Comparison of ENCODE assay signal across 1 cellular context in the genomic region with DNA sequence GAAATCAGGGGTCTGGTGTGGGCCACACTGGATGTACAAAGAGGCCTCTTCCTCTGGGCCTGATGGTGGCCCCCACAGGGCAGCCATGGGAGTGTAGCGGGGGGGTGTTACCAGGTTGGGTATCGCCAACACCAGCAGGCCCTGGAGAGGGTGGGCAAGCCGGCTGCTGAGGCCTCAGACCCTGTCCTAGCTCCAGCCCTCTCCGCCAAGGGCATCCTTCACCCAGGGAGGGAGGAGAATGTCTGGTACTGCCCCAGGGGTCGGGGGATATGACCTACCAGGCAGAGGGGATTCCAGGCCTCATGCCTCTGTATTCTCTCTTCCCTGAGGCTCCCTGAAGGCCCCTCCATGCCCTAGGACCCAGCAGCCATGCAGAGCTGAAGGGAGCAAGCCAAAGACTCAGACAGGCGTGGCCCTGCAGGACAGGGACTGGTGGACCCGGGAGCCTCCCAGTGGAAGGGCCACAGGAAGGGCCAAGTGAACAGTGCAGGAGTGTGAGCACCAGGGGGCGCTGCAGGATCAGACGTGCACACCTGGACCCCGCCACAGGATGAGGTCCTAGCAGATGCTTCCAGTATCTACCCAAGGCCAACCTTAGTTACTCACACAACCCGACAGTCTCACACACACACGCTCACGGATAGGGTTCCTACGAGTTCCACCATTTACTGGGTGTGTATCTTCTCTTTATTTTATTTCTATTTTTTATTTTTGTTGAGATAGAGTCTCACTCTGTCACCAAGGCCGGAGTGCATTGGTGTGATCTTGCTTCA.
A peak's percentile ranks its signal among the peaks of the same experiment; 100 is the strongest.
TF ChIP-seq lines count a peak whose summit lies in the region.

No MANE protein-coding gene starts in this region.

TF ChIP-seq in HepG2, 621 proteins besides CTCF, POLR2A, EP300 and RAD21 (continued from another document and continues in another):
- no peak for TF ChIP-seq AFF4 (CRISPR knock-in tag; IDR thresholded peaks at IDR 0.05)
- TF ChIP-seq, protein P1, sequence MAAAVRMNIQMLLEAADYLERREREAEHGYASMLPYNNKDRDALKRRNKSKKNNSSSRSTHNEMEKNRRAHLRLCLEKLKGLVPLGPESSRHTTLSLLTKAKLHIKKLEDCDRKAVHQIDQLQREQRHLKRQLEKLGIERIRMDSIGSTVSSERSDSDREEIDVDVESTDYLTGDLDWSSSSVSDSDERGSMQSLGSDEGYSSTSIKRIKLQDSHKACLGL (CRISPR knock-in tag; IDR thresholded peaks at IDR 0.05), result no peak
- peak; percentile 78 for TF ChIP-seq ZNF230 (CRISPR knock-in tag; IDR thresholded peaks at IDR 0.05)
- no peak for TF ChIP-seq ZNF577 (CRISPR knock-in tag; IDR thresholded peaks at IDR 0.05; ENCODE audit: borderline replicate concordance, low read depth)
- no peak for TF ChIP-seq POGZ (CRISPR knock-in tag; IDR thresholded peaks at IDR 0.05)
- TF ChIP-seq ZNF556 (CRISPR knock-in tag; IDR thresholded peaks at IDR 0.05; ENCODE audit: borderline replicate concordance), result peak; percentile 69; the same call in 1 of the 2 replicates
- TF ChIP-seq HINFP (CRISPR knock-in tag; IDR thresholded peaks at IDR 0.05; ENCODE audit: low read depth), result peak; percentile 84; the same call in 1 of the 2 replicates
- TF ChIP-seq ZNF709 (CRISPR knock-in tag; IDR thresholded peaks at IDR 0.05), result 0 out of 2 replicates have a peak, but pooled peaks have one; percentile 43
- no peak for TF ChIP-seq ZNF564 (CRISPR knock-in tag; IDR thresholded peaks at IDR 0.05)
- TF ChIP-seq U2AF2 (IDR thresholded peaks at IDR 0.05; ENCODE audit: low read depth, low read length), result no peak
- TF ChIP-seq FOXA3 (CRISPR knock-in tag; IDR thresholded peaks at IDR 0.05), result peak; percentile 68; the same call in 1 of the 2 replicates
- no peak for TF ChIP-seq ZNF614 (CRISPR knock-in tag; IDR thresholded peaks at IDR 0.05; ENCODE audit: borderline replicate concordance)
- TF ChIP-seq SNAPC4 (CRISPR knock-in tag; IDR thresholded peaks at IDR 0.05), result no peak
- TF ChIP-seq ZNF574 (CRISPR knock-in tag; IDR thresholded peaks at IDR 0.05), result peak; percentile 73
- TF ChIP-seq ZKSCAN8 (CRISPR knock-in tag; IDR thresholded peaks at IDR 0.05; ENCODE audit: borderline replicate concordance), result peak; percentile 86; the same call in 1 of the 2 replicates
- peak; percentile 56; the same call in 1 of the 2 replicates for TF ChIP-seq ZZZ3 (CRISPR knock-in tag; IDR thresholded peaks at IDR 0.05; ENCODE audit: borderline replicate concordance)
- no peak for TF ChIP-seq NR2C2 (CRISPR knock-in tag; IDR thresholded peaks at IDR 0.05; ENCODE audit: borderline replicate concordance)
- no peak for TF ChIP-seq SMARCC2 (IDR thresholded peaks at IDR 0.05)
- TF ChIP-seq ZNF816 (CRISPR knock-in tag; IDR thresholded peaks at IDR 0.05; ENCODE audit: borderline replicate concordance), result no peak
- TF ChIP-seq HNRNPLL (IDR thresholded peaks at IDR 0.05; ENCODE audit: low read depth, low read length, poor library complexity, severe bottlenecking), result peak; percentile 45
- peak; percentile 83 for TF ChIP-seq ZSCAN29 (CRISPR knock-in tag; conservative IDR thresholded peaks at IDR 0.05)
- 0 out of 2 replicates have a peak, but pooled peaks have one; percentile 33 for TF ChIP-seq GTF3A (CRISPR knock-in tag; conservative IDR thresholded peaks at IDR 0.05)
- TF ChIP-seq ZNF558 (CRISPR knock-in tag; IDR thresholded peaks at IDR 0.05; ENCODE audit: borderline replicate concordance), result peak; percentile 80; the same call in 1 of the 2 replicates
- TF ChIP-seq NBN (conservative IDR thresholded peaks at IDR 0.05), result no peak
- no peak for TF ChIP-seq SIN3A (IDR thresholded peaks at IDR 0.05; ENCODE audit: borderline replicate concordance, low read depth, low read length)
- TF ChIP-seq DZIP1 (CRISPR knock-in tag; IDR thresholded peaks at IDR 0.05), result no peak
- peak; percentile 84 for TF ChIP-seq IKZF5 (CRISPR knock-in tag; IDR thresholded peaks at IDR 0.05)
- TF ChIP-seq ZBTB34 (CRISPR knock-in tag; IDR thresholded peaks at IDR 0.05), result no peak
